In the genomic region with DNA sequence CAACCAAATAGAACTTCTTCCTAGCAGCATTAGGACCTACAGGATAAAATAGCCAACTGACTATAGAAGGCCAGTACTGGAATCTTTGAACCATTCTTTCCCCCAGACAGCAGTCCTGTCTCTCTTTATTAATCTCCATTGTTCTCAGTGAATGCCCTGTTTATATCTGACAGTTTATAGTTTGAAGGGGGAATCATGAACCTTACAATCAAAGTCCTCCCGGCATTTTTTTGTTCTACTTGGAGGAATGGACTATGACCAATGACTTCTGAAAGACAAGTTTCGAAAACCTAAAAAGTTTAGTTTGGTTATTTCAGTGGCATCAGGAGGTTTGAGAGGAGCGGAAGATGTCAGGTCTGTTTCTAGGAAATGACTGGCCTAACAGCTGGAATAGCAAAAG, we compare ENCODE assay signal across 27 cellular contexts.
DNase-seq lines count a peak whose midpoint lies in the region; ATAC-seq, FAIRE-seq and TF ChIP-seq lines count a peak whose summit lies in the region.
"Had no signal": no experiment of that assay in that cellular context is flagged by ENCODE, and none has a peak within 500 bp of the region (broad histone marks: within the 10 kb centered on the region; RNA-seq: fewer than 3 reads in every experiment).

No MANE protein-coding gene starts in this region.

- H2BK12ac ChIP-seq in neuronal stem cell (ENCODE audit: low read length), result no peak overlapping the region

- H3K4me1 ChIP-seq in left ventricle myocardium inferior, result peaks cover 57% of the 10 kb centered on the region
- H3K4me1 ChIP-seq in right atrium auricular region, result peaks cover 0 to 58% of the 10 kb centered on the region in 2 donors
- peaks cover 0 to 22% of the 10 kb centered on the region in 2 donors for H3K4me1 ChIP-seq in lung (ENCODE audit: control insufficient read depth in 2 of 2, insufficient read depth in 2 of 2, low read length in 2 of 2)
- H3K4me1 ChIP-seq in neuronal stem cell (ENCODE audit: control insufficient read depth in 2 of 2, insufficient read depth in 1 of 2, low read depth in 1 of 2, low read length in 2 of 2), result peaks cover 6 to 13% of the 10 kb centered on the region in 2 donors
- H3K4me1 ChIP-seq in testis, result no peaks in the 10 kb centered on the region
- peaks cover 0 to 20% of the 10 kb centered on the region in 2 experiments; a peak in 2 of 4 replicates for H3K4me1 ChIP-seq in SK-N-SH (ENCODE audit: control insufficient read depth in 1 of 2, insufficient read depth in 2 of 2, low read depth in 1 of 2, low read length in 1 of 2)
- H3K4me1 ChIP-seq: right lobe of liver had no signal

- no peak overlapping the region for H2BK5ac ChIP-seq in neuronal stem cell (ENCODE audit: low read length)

- H4K8ac ChIP-seq in neuronal stem cell (ENCODE audit: low read depth, low read length), result no peak overlapping the region

- FAIRE-seq in urothelium cell line (lab: Jason Lieb, UNC), result no peak
- FAIRE-seq: A204.1, G401.6, keratinocyte had no signal

- WGBS in lung, 2 donors, result 81 to 83% methylated on average over 3 of the region's 3 CpGs
- WGBS in neuronal stem cell (ENCODE audit: extremely low coverage in 2 of 2, insufficient read length in 2 of 2, insufficient replicate concordance in 1 of 2), 2 donors, result no CpG with 5 or more reads among the region's 3 CpGs
- 89 to 91% methylated on average over 3 of the region's 3 CpGs for WGBS in testis, 2 donors
- 81% methylated on average over 3 of the region's 3 CpGs for WGBS in SK-N-SH (ENCODE audit: low lambda C conversion rate)

- no peaks in the 10 kb centered on the region for H3K9me2 ChIP-seq in SK-N-SH

- no peak overlapping the region for H3K4ac ChIP-seq in neuronal stem cell (ENCODE audit: low read length)

- H3K18ac ChIP-seq in neuronal stem cell (ENCODE audit: low read length), result no peak overlapping the region

- no peak overlapping the region for H3K23ac ChIP-seq in neuronal stem cell (ENCODE audit: low read depth, low read length, poor library complexity)

- H3K36me3 ChIP-seq in left ventricle myocardium inferior (no peaks in the 10 kb centered on the region), right atrium auricular region (no peaks in the 10 kb centered on the region), lung (ENCODE audit: control insufficient read depth in 2 of 2, insufficient read depth in 2 of 2, low read length in 2 of 2) (no peaks in the 10 kb centered on the region), neuronal stem cell (replicated peaks in 1 of 2; ENCODE audit: control insufficient read depth in 2 of 2, insufficient read depth in 2 of 2, low read length in 2 of 2) (no peaks in the 10 kb centered on the region), testis (ENCODE audit: low read depth, missing control alignments) (no peaks in the 10 kb centered on the region), SK-N-SH (replicated peaks in 1 of 2; ENCODE audit: control insufficient read depth in 1 of 2, insufficient read depth in 2 of 2, low read length in 1 of 2) (no peaks in the 10 kb centered on the region)
- H3K36me3 ChIP-seq: brain microvascular endothelial cell, right lobe of liver, upper lobe of left lung had no signal

- H3K79me2 ChIP-seq in SK-N-SH (ENCODE audit: insufficient read depth), result no peaks in the 10 kb centered on the region

- no peaks in the 10 kb centered on the region for H3K79me1 ChIP-seq in neuronal stem cell (ENCODE audit: low read depth, low read length)

- no peak overlapping the region for H2BK120ac ChIP-seq in neuronal stem cell (ENCODE audit: low read depth, low read length)

- no peak for TF ChIP-seq CTCF in left ventricle myocardium inferior (IDR thresholded peaks at IDR 0.05; ENCODE audit: borderline replicate concordance)
- no peak for TF ChIP-seq CTCF in right atrium auricular region (IDR thresholded peaks at IDR 0.05)
- TF ChIP-seq CTCF in lung (IDR thresholded peaks at IDR 0.05; ENCODE audit: control extremely low read depth, extremely low read depth), result no peak
- TF ChIP-seq CTCF in testis (IDR thresholded peaks at IDR 0.05), result no peak
- no peak for TF ChIP-seq CTCF in SK-N-SH (IDR thresholded peaks at IDR 0.05)

- H4K20me1 ChIP-seq in SK-N-SH (ENCODE audit: insufficient read depth), result no peaks in the 10 kb centered on the region

- no peak for TF ChIP-seq POLR2A in testis (IDR thresholded peaks at IDR 0.05)

- POLR2A ChIA-PET in SK-N-SH (lab: Yijun Ruan, JAX), result no interaction called here

- DNase-seq in left ventricle myocardium inferior (no peak), right atrium auricular region (ENCODE audit: low spot score) (no peak), lung (ENCODE audit: low spot score) (no peak), neuronal stem cell (ENCODE audit: low spot score) (peak; percentile 8), D341Med (ENCODE audit: low spot score) (no peak), testis (no peak), SK-N-SH (no peak), urothelium cell line (ENCODE audit: low spot score) (no peak)
- DNase-seq: activated CD8-positive, alpha-beta T cell treated with anti-CD3 and anti-CD28 coated beads for 36 hours; activated naive CD4-positive, alpha-beta T cell treated with anti-CD3 and anti-CD28 coated beads, Interleukin-2, amount 50 U/mL, for 16 hours; brain microvascular endothelial cell; DMS79; glutamatergic neuron; NCI-H1436; NCI-H2081 treated with DMSO at 0.1 percent for 48 hours; NCI-H2227 treated with DMSO at 0.1 percent for 48 hours; right lobe of liver; Right ventricle myocardium superior; stimulated activated CD4-positive, alpha-beta T cell treated with anti-CD3 and anti-CD28 coated beads, Interleukin-12 subunit alpha, Interleukin-12 subunit beta, amount 100 ng/mL, for 4 hours; stimulated activated CD4-positive, alpha-beta T cell treated with anti-CD3 and anti-CD28 coated beads, Interleukin-4, amount 100 ng/mL, for 1 hour; upper lobe of left lung had no signal

- no peak for TF ChIP-seq RAD21 in SK-N-SH (IDR thresholded peaks at IDR 0.05; ENCODE audit: low read length)

- TF ChIP-seq EP300 in SK-N-SH (IDR thresholded peaks at IDR 0.05; ENCODE audit: borderline replicate concordance in 1 of 2, low read depth in 1 of 2, low read length in 1 of 2), result no peak

- H3K27ac ChIP-seq in left ventricle myocardium inferior (replicated peaks), result peak overlapping the region; percentile 59
- H3K27ac ChIP-seq in right atrium auricular region, result peak overlapping the region in 1 of 2 donors; percentile 30
- H3K27ac ChIP-seq in lung (ENCODE audit: low read depth in 1 of 2, low read length in 1 of 2), result peak overlapping the region; percentile 33 to 53
- H3K27ac ChIP-seq in neuronal stem cell (replicated peaks; ENCODE audit: low read length), result peak overlapping the region; percentile 79
- H3K27ac ChIP-seq in testis, result no peak overlapping the region
- H3K27ac ChIP-seq in SK-N-SH (ENCODE audit: low read depth in 2 of 2, low read length in 1 of 2), result peak overlapping the region in 1 of 2 experiments; percentile 34; a peak in 2 of 4 replicates
- H3K27ac ChIP-seq: brain microvascular endothelial cell, right lobe of liver had no signal

- H2AFZ ChIP-seq in neuronal stem cell (ENCODE audit: low read length), result peak overlapping the region; percentile 71
- H2AFZ ChIP-seq in SK-N-SH (ENCODE audit: low read depth), result no peak overlapping the region

- no peaks in the 10 kb centered on the region for H3K27me3 ChIP-seq in left ventricle myocardium inferior (ENCODE audit: low read depth)
- no peaks in the 10 kb centered on the region for H3K27me3 ChIP-seq in right atrium auricular region
- H3K27me3 ChIP-seq in lung (ENCODE audit: control insufficient read depth, insufficient read depth), result no peaks in the 10 kb centered on the region
- H3K27me3 ChIP-seq in neuronal stem cell (ENCODE audit: control insufficient read depth in 3 of 3, insufficient read depth in 3 of 3, low read depth in 1 of 3, low read length in 3 of 3), result no peaks in the 10 kb centered on the region
- H3K27me3 ChIP-seq in testis, result no peaks in the 10 kb centered on the region
- no peaks in the 10 kb centered on the region for H3K27me3 ChIP-seq in SK-N-SH (ENCODE audit: insufficient read depth)
- H3K27me3 ChIP-seq: brain microvascular endothelial cell, right lobe of liver, upper lobe of left lung had no signal

- no peak for ATAC-seq in lung (ENCODE audit: insufficient read depth, low FRiP score)
- ATAC-seq: activated CD8-positive, alpha-beta T cell treated with anti-CD3 and anti-CD28 coated beads for 36 hours; activated T-helper 17 cell treated with anti-CD3 and anti-CD28 coated beads, Interleukin-2, amount 50 U/mL, for 72 hours; HCT116; natural killer cell treated with Interleukin-12 subunit alpha and Interleukin-12 subunit beta and Interleukin-15 and Interleukin-18, amount 100 ng/mL, for 72 hours had no signal

- intact Hi-C loops in left ventricle myocardium inferior (cut with micrococcal nuclease) (no loop called here), testis (cut with DNase I; ENCODE audit: low total_unique reads) (no loop called here)

- H2BK15ac ChIP-seq in neuronal stem cell (ENCODE audit: low read length), result no peak overlapping the region

- no peak overlapping the region for H4K91ac ChIP-seq in neuronal stem cell (ENCODE audit: low read depth, low read length, poor library complexity)

- H3K4me2 ChIP-seq in neuronal stem cell (ENCODE audit: insufficient read depth, low read length, poor library complexity, severe bottlenecking) (peak overlapping the region; percentile 32), SK-N-SH (no peak overlapping the region)

- H3F3A ChIP-seq in SK-N-SH (replicated peaks; ENCODE audit: insufficient read depth), result no peaks in the 10 kb centered on the region

- H3K9ac ChIP-seq in neuronal stem cell (ENCODE audit: low read depth, low read length, poor library complexity) (no peak overlapping the region), SK-N-SH (no peak overlapping the region)

- CTCF ChIA-PET in SK-N-SH (lab: Yijun Ruan, JAX), result interaction anchor here (1.2 to 1.6 kb wide), 3 partner anchors 11 to 549 kb away, joined by 3 to 9 read pairs (median 4); no protein-coding TSS in a partner anchor

- H3K4me3 ChIP-seq in left ventricle myocardium inferior, result no peak overlapping the region
- H3K4me3 ChIP-seq in right atrium auricular region, result no peak overlapping the region
- no peak overlapping the region for H3K4me3 ChIP-seq in lung
- no peak overlapping the region for H3K4me3 ChIP-seq in neuronal stem cell (ENCODE audit: low read length in 2 of 2)
- no peak overlapping the region for H3K4me3 ChIP-seq in testis
- no peak overlapping the region for H3K4me3 ChIP-seq in SK-N-SH (ENCODE audit: low read depth in 2 of 2, low read length in 1 of 2)
- H3K4me3 ChIP-seq: right lobe of liver, upper lobe of left lung had no signal

- H3K14ac ChIP-seq in neuronal stem cell (ENCODE audit: low read length), result no peak overlapping the region

- H2AK5ac ChIP-seq in neuronal stem cell (ENCODE audit: low read depth, low read length), result no peak overlapping the region

- H3K9me3 ChIP-seq in left ventricle myocardium inferior (replicated peaks) (no peaks in the 10 kb centered on the region), right atrium auricular region (no peaks in the 10 kb centered on the region), lung (ENCODE audit: control insufficient read depth in 2 of 2, insufficient read depth in 1 of 2, low read length in 1 of 2) (no peaks in the 10 kb centered on the region), neuronal stem cell (replicated peaks in 1 of 2; ENCODE audit: control insufficient read depth in 2 of 2, insufficient read depth in 1 of 2, low read depth in 1 of 2, low read length in 2 of 2) (peaks cover 0 to 6% of the 10 kb centered on the region in 2 donors), testis (no peaks in the 10 kb centered on the region), SK-N-SH (no peaks in the 10 kb centered on the region)
- H3K9me3 ChIP-seq: right lobe of liver, upper lobe of left lung had no signal

Comparison
In these comparisons a context has a peak if more than half of its experiments do, and no peak if none do; other contexts are left out.
1. H3K27ac ChIP-seq: peak in left ventricle myocardium inferior (single experiment), lung (2 of 2) and neuronal stem cell (single experiment); none in testis (0 of 2).